8 cellular contexts compared by ENCODE assay signal in genomic region chr10:24463683-24464426, GRCh38.
DNase-seq lines count a peak whose midpoint lies in the region; ATAC-seq and TF ChIP-seq lines count a peak whose summit lies in the region.

No MANE protein-coding gene starts in this region.

- H3K27ac Mint-ChIP-seq in glutamatergic neuron (ENCODE audit: unreplicated experiment), result peak overlapping the region; percentile 50

- H3K27me3 Mint-ChIP-seq in glutamatergic neuron (ENCODE audit: unreplicated experiment), result peaks cover 6% of the 10 kb centered on the region

- DNase-seq in AG08395 (ENCODE audit: low spot score) (peak; percentile 69), glutamatergic neuron (no peak), stromal cell of bone marrow (ENCODE audit: low read depth) (peak; percentile 94), Kasumi-1 (lab: John Stamatoyannopoulos, UW) (no peak), GF-D8 (lab: John Stamatoyannopoulos, UW) (no peak)

- TF ChIP-seq CTCF in VCaP (conservative IDR thresholded peaks at IDR 0.05) (no peak), glutamatergic neuron (IDR thresholded peaks at IDR 0.05; ENCODE audit: partially characterized antibody, unreplicated experiment) (no peak)

- no peaks in the 10 kb centered on the region for H3K36me3 Mint-ChIP-seq in glutamatergic neuron (ENCODE audit: unreplicated experiment)

- no peak overlapping the region for H3K4me3 Mint-ChIP-seq in glutamatergic neuron (ENCODE audit: unreplicated experiment)

- peak overlapping the region; percentile 98 for H3K27ac ChIP-seq in VCaP

- peaks cover 2% of the 10 kb centered on the region for H3K9me3 Mint-ChIP-seq in glutamatergic neuron (ENCODE audit: unreplicated experiment)

- peak; percentile 37 for ATAC-seq in GM18520 (IDR thresholded peaks at IDR 0.05; ENCODE audit: unreplicated experiment)
- peak; percentile 43 for ATAC-seq in HG03196 (IDR thresholded peaks at IDR 0.05; ENCODE audit: unreplicated experiment)

- H3K4me1 Mint-ChIP-seq in glutamatergic neuron (ENCODE audit: low read depth, unreplicated experiment), result peaks cover 41% of the 10 kb centered on the region

Comparison
In these comparisons a context has a peak if more than half of its experiments do, and no peak if none do; other contexts are left out.
1. DNase-seq: peak in AG08395 (single experiment) and stromal cell of bone marrow (single experiment); none in glutamatergic neuron (single experiment), Kasumi-1 (0 of 2) and GF-D8 (single experiment).